17 cellular contexts compared by ENCODE assay signal in genomic region chr3:31831526-31832034, GRCh38.
"Had no signal": no experiment of that assay in that cellular context is flagged by ENCODE, and none has a peak within 500 bp of the region (broad histone marks: within the 10 kb centered on the region; RNA-seq: fewer than 3 reads in every experiment).

No MANE protein-coding gene starts in this region.

- ATAC-seq: body of pancreas; heart right ventricle; left ventricle myocardium superior; psoas muscle; stimulated activated naive CD8-positive, alpha-beta T cell treated with anti-CD3 and anti-CD28 coated beads, Interleukin-15, Interleukin-2, amounts not matched to agents 100 U/mL and 50 U/mL, for 24 hours had no signal

- DNase-seq: activated CD4-positive, alpha-beta T cell treated with anti-CD3 and anti-CD28 coated beads for 1 hour; activated gamma-delta T cell treated with Interleukin-2 at 50 U/mL for 16 hours; activated T-cell treated with anti-CD3 and anti-CD28 coated beads, Interleukin-2, amount 50 U/mL, for 1 hour; anterior cingulate cortex; body of pancreas; effector CD8-positive, alpha-beta T cell; erythroblast; foreskin fibroblast; heart right ventricle; left ventricle myocardium superior; ovary; psoas muscle; stimulated activated CD4-positive, alpha-beta T cell treated with anti-CD3 and anti-CD28 coated beads, Interleukin-4, amount 100 ng/mL, for 24 hours; stimulated activated naive CD8-positive, alpha-beta T cell treated with anti-CD3 and anti-CD28 coated beads, Interleukin-15, Interleukin-2, amounts not matched to agents 100 U/mL and 50 U/mL, for 24 hours; substantia nigra; thyroid gland; WERI-Rb-1 had no signal
